Comparison of ENCODE assay signal across 22 cellular contexts in genomic region chr6:75818061-75818855, GRCh38.
DNase-seq lines count a peak whose midpoint lies in the region; ATAC-seq, FAIRE-seq and TF ChIP-seq lines count a peak whose summit lies in the region.
"Had no signal": no experiment of that assay in that cellular context is flagged by ENCODE, and none has a peak within 500 bp of the region (broad histone marks: within the 10 kb centered on the region; RNA-seq: fewer than 3 reads in every experiment).

No MANE protein-coding gene starts in this region.

- no peak for FAIRE-seq in HepG2 (lab: Jason Lieb, UNC)
- FAIRE-seq: K562, RCC 7860 had no signal

- no peaks in the 10 kb centered on the region for H4K20me1 ChIP-seq in HepG2 (ENCODE audit: insufficient read depth, low read length)

- POLR2A ChIA-PET in HepG2 (lab: Yijun Ruan, JAX) = no interaction called here

- H3K9ac ChIP-seq in HepG2 (ENCODE audit: insufficient read depth, low read depth, low read length) = no peak overlapping the region

- ATAC-seq in Right ventricle myocardium inferior = no peak
- no peak for ATAC-seq in HepG2
- ATAC-seq: K562, left lung, right cardiac atrium had no signal

- no peak for TF ChIP-seq CTCF in HepG2 (CRISPR knock-in tag; IDR thresholded peaks at IDR 0.05)

- CTCF ChIA-PET in HepG2 (lab: Yijun Ruan, JAX; ENCODE audit: low intra/inter-chr PET ratio, low total read pairs) = no interaction called here

- H3K27ac ChIP-seq in HepG2 (ENCODE audit: extremely low read length, insufficient read depth, low read length) = no peak overlapping the region
- H3K27ac ChIP-seq: brain microvascular endothelial cell, left lung had no signal

- no peak for TF ChIP-seq POLR2A in HepG2 (IDR thresholded peaks at IDR 0.05; ENCODE audit: insufficient read depth in 1 of 2, low read depth in 2 of 2, low read length in 2 of 2)

- no peak overlapping the region for H3K4me3 ChIP-seq in HepG2 (replicated peaks in 1 of 3; ENCODE audit: insufficient read depth in 1 of 3, low read depth in 2 of 3, low read length in 3 of 3)
- H3K4me3 ChIP-seq: dorsolateral prefrontal cortex, K562, left lung had no signal

- no peaks in the 10 kb centered on the region for H3K9me3 ChIP-seq in HepG2 (ENCODE audit: low read length)
- H3K9me3 ChIP-seq: left lung had no signal

- peaks cover 7% of the 10 kb centered on the region for H3K4me1 ChIP-seq in HepG2 (ENCODE audit: insufficient read depth, low read length)
- H3K4me1 ChIP-seq: left lung had no signal

- no peak overlapping the region for H2AFZ ChIP-seq in HepG2 (ENCODE audit: low read length)

- H3K4me2 ChIP-seq in HepG2 (ENCODE audit: low read depth, low read length) = no peak overlapping the region

- peak; percentile 45 for DNase-seq in DMS 273 treated with DMSO at 0.1 percent for 48 hours (lab: John Stamatoyannopoulos, UW)
- peak; percentile 43 for DNase-seq in NCI-H69 (lab: John Stamatoyannopoulos, UW)
- DNase-seq in dedifferentiated amniotic fluid mesenchymal stem cell (ENCODE audit: extremely low spot score) = peak; percentile 15
- DNase-seq in kidney tubule cell (ENCODE audit: low spot score) = peak; percentile 46
- DNase-seq in ecto neural progenitor cell (ENCODE audit: low spot score) = no peak
- no peak for DNase-seq in activated CD4-positive, alpha-beta T cell treated with anti-CD3 and anti-CD28 coated beads, Interleukin-2, amount 50 U/mL, for 48 hours
- DNase-seq in Right ventricle myocardium inferior (ENCODE audit: missing footprints) = no peak
- DNase-seq in HepG2 (ENCODE audit: low spot score) = no peak
- DNase-seq: activated CD4-positive, alpha-beta T cell treated with anti-CD3 and anti-CD28 coated beads, Interleukin-2, amount 10 ng/mL, durations not matched to agents 24 days and 14 days; activated naive CD4-positive, alpha-beta T cell treated with Interleukin-2 at 50 U/mL for 16 hours; brain microvascular endothelial cell; dorsolateral prefrontal cortex; GF-D8; left lung; NCI-H1048; NCI-H2081; NCI-H774; right cardiac atrium; stimulated activated CD4-positive, alpha-beta T cell treated with anti-CD3 and anti-CD28 coated beads, Interleukin-1b, Interleukin-23, amount 100 ng/mL, for 48 hours; SW 1271 had no signal

- WGBS in HepG2 (ENCODE audit: low lambda C conversion rate) = 88% methylated on average over 1 of the region's 1 CpG

- in situ Hi-C loops in HepG2 (cut with HindIII; ENCODE audit: extremely low pct_ligation_motif_present, low pct_unique_long_range_greater_than_20kb) = no loop called here

- no peaks in the 10 kb centered on the region for H3K79me2 ChIP-seq in HepG2 (ENCODE audit: insufficient read depth, low read length)

- intact Hi-C loops in Right ventricle myocardium inferior (cut with DNase I) (no loop called here), HepG2 (cut with micrococcal nuclease; ENCODE audit: unreplicated experiment) (no loop called here)

- no peaks in the 10 kb centered on the region; a peak in 1 of 5 replicates for H3K27me3 ChIP-seq in HepG2 (ENCODE audit: control insufficient read depth in 1 of 2, insufficient read depth in 2 of 2, low read length in 2 of 2)
- H3K27me3 ChIP-seq: brain microvascular endothelial cell, dorsolateral prefrontal cortex, left lung had no signal

- no TSS peak for BruUV-seq in HepG2 (replicated peaks; lab: Mats Ljungman, UMichigan)

- TF ChIP-seq RAD21 in HepG2 (CRISPR knock-in tag; IDR thresholded peaks at IDR 0.05) = no peak

- H3K36me3 ChIP-seq in HepG2 (replicated peaks in 1 of 2; ENCODE audit: control insufficient read depth in 1 of 2, insufficient read depth in 2 of 2, low read length in 2 of 2) = no peaks in the 10 kb centered on the region
- H3K36me3 ChIP-seq: brain microvascular endothelial cell, left lung had no signal

- TF ChIP-seq EP300 in HepG2 (IDR thresholded peaks at IDR 0.05; ENCODE audit: low read depth in 2 of 2, low read length in 2 of 2) (no peak), HepG2 (CRISPR knock-in tag; IDR thresholded peaks at IDR 0.05; ENCODE audit: borderline replicate concordance) (no peak)

TF ChIP-seq in HepG2, 621 proteins besides CTCF, POLR2A, EP300 and RAD21:
- TF ChIP-seq FOXC1 (CRISPR knock-in tag; IDR thresholded peaks at IDR 0.05; ENCODE audit: borderline replicate concordance) (no peak), TFDP2 (CRISPR knock-in tag; IDR thresholded peaks at IDR 0.05) (no peak), ZNF230 (CRISPR knock-in tag; IDR thresholded peaks at IDR 0.05) (no peak), ZNF335 (CRISPR knock-in tag; IDR thresholded peaks at IDR 0.05) (no peak)
- TF ChIP-seq, protein P1, sequence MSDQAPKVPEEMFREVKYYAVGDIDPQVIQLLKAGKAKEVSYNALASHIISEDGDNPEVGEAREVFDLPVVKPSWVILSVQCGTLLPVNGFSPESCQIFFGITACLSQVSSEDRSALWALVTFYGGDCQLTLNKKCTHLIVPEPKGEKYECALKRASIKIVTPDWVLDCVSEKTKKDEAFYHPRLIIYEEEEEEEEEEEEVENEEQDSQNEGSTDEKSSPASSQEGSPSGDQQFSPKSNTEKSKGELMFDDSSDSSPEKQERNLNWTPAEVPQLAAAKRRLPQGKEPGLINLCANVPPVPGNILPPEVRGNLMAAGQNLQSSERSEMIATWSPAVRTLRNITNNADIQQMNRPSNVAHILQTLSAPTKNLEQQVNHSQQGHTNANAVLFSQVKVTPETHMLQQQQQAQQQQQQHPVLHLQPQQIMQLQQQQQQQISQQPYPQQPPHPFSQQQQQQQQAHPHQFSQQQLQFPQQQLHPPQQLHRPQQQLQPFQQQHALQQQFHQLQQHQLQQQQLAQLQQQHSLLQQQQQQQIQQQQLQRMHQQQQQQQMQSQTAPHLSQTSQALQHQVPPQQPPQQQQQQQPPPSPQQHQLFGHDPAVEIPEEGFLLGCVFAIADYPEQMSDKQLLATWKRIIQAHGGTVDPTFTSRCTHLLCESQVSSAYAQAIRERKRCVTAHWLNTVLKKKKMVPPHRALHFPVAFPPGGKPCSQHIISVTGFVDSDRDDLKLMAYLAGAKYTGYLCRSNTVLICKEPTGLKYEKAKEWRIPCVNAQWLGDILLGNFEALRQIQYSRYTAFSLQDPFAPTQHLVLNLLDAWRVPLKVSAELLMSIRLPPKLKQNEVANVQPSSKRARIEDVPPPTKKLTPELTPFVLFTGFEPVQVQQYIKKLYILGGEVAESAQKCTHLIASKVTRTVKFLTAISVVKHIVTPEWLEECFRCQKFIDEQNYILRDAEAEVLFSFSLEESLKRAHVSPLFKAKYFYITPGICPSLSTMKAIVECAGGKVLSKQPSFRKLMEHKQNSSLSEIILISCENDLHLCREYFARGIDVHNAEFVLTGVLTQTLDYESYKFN (CRISPR knock-in tag; conservative IDR thresholded peaks at IDR 0.05) = no peak
- TF ChIP-seq, protein P2, sequence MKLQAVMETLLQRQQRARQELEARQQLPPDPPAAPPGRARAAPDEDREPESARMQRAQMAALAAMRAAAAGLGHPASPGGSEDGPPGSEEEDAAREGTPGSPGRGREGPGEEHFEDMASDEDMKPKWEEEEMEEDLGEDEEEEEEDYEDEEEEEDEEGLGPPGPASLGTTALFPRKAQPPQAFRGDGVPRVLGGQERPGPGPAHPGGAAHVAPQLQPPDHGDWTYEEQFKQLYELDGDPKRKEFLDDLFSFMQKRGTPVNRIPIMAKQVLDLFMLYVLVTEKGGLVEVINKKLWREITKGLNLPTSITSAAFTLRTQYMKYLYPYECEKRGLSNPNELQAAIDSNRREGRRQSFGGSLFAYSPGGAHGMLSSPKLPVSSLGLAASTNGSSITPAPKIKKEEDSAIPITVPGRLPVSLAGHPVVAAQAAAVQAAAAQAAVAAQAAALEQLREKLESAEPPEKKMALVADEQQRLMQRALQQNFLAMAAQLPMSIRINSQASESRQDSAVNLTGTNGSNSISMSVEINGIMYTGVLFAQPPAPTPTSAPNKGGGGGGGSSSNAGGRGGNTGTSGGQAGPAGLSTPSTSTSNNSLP (IDR thresholded peaks at IDR 0.05; ENCODE audit: low read depth, low read length) = no peak
- TF ChIP-seq, protein P3, sequence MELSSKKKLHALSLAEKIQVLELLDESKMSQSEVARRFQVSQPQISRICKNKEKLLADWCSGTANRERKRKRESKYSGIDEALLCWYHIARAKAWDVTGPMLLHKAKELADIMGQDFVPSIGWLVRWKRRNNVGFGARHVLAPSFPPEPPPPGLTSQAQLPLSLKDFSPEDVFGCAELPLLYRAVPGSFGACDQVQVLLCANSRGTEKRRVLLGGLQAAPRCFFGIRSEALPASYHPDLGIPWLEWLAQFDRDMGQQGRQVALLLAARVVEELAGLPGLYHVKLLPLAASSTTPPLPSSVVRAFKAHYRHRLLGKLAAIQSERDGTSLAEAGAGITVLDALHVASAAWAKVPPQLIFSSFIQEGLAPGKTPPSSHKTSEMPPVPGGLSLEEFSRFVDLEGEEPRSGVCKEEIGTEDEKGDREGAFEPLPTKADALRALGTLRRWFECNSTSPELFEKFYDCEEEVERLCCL (CRISPR knock-in tag; IDR thresholded peaks at IDR 0.05; ENCODE audit: borderline replicate concordance) = no peak

Comparison
In these comparisons a context has a peak if more than half of its experiments do, and no peak if none do; other contexts are left out.
1. DNase-seq: peak in DMS 273 treated with DMSO at 0.1 percent for 48 hours (single experiment), NCI-H69 (single experiment), dedifferentiated amniotic fluid mesenchymal stem cell (single experiment) and kidney tubule cell (single experiment); none in ecto neural progenitor cell (single experiment), activated CD4-positive, alpha-beta T cell treated with anti-CD3 and anti-CD28 coated beads, Interleukin-2, amount 50 U/mL, for 48 hours (0 of 2), Right ventricle myocardium inferior (single experiment) and HepG2 (single experiment).